25 cellular contexts compared by ENCODE assay signal in the genomic region with DNA sequence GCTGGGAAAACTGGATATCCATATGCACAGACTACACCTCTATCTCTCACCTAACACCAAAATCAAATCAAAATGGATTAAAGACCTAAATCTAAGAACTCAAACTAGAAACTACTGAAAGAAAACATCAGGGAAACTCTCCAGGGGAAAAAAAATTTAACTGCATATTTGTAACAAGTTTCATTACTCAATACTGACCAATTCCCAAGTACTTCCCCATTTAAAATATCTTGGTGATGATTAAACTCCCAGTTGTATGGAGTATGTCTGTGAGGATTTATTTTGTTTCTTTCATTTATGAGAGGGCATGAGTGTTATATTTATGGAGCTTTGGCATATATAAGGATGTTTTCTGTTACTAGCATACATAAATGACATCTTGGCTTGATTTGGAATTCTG.
DNase-seq lines count a peak whose midpoint lies in the region; ATAC-seq, FAIRE-seq and TF ChIP-seq lines count a peak whose summit lies in the region.
"Had no signal": no experiment of that assay in that cellular context is flagged by ENCODE, and none has a peak within 500 bp of the region (broad histone marks: within the 10 kb centered on the region; RNA-seq: fewer than 3 reads in every experiment).

No MANE protein-coding gene starts in this region.

- peaks cover 13% of the 10 kb centered on the region for H3K9me3 Mint-ChIP-seq in progenitor cell of endocrine pancreas (ENCODE audit: low read depth)
- no peaks in the 10 kb centered on the region for H3K9me3 Mint-ChIP-seq in endodermal cell
- H3K9me3 Mint-ChIP-seq: activated CD4-positive, alpha-beta T cell treated with anti-CD3 and anti-CD28 coated beads, Interleukin-2, amount 10 ng/mL, durations not matched to agents 7 days and 5 days had no signal

- H2BK120ac ChIP-seq in mesenchymal stem cell (ENCODE audit: low read depth, low read length) = no peak overlapping the region

- no peaks in the 10 kb centered on the region for H3K27me3 Mint-ChIP-seq in progenitor cell of endocrine pancreas
- no peaks in the 10 kb centered on the region for H3K27me3 Mint-ChIP-seq in endodermal cell (ENCODE audit: insufficient read depth)
- H3K27me3 Mint-ChIP-seq: activated CD4-positive, alpha-beta T cell treated with anti-CD3 and anti-CD28 coated beads, Interleukin-2, amount 10 ng/mL, durations not matched to agents 7 days and 5 days had no signal

- no peak overlapping the region for H2AK5ac ChIP-seq in mesenchymal stem cell (ENCODE audit: low read length, severe bottlenecking)

- no peak overlapping the region for H2BK12ac ChIP-seq in mesenchymal stem cell (ENCODE audit: low read length in 2 of 2)

- H3K4me3 Mint-ChIP-seq in progenitor cell of endocrine pancreas (ENCODE audit: low read depth) = no peak overlapping the region
- no peak overlapping the region for H3K4me3 Mint-ChIP-seq in endodermal cell
- H3K4me3 Mint-ChIP-seq: activated CD4-positive, alpha-beta T cell treated with anti-CD3 and anti-CD28 coated beads, Interleukin-2, amount 10 ng/mL, durations not matched to agents 7 days and 5 days had no signal

- H3K4me1 ChIP-seq in mesenchymal stem cell (ENCODE audit: control insufficient read depth, insufficient read depth, low read depth, low read length) = no peaks in the 10 kb centered on the region
- H3K4me1 ChIP-seq in HepG2 (ENCODE audit: insufficient read depth, low read length) = no peaks in the 10 kb centered on the region
- H3K4me1 ChIP-seq in endodermal cell (ENCODE audit: control insufficient read depth, insufficient read depth, low read length) = no peaks in the 10 kb centered on the region
- H3K4me1 ChIP-seq: heart right ventricle, upper lobe of right lung had no signal

- no peak overlapping the region for H3K23ac ChIP-seq in mesenchymal stem cell (ENCODE audit: low read length in 2 of 2)

- TF ChIP-seq EP300 in HepG2 (IDR thresholded peaks at IDR 0.05; ENCODE audit: low read depth in 2 of 2, low read length in 2 of 2) (no peak), HepG2 (CRISPR knock-in tag; IDR thresholded peaks at IDR 0.05; ENCODE audit: borderline replicate concordance) (no peak)

- H3K4me3 ChIP-seq in bronchial epithelial cell (ENCODE audit: low read depth, low read length) (no peak overlapping the region), mesenchymal stem cell (ENCODE audit: insufficient read depth in 1 of 2, low read depth in 1 of 2, low read length in 2 of 2) (no peak overlapping the region), HepG2 (replicated peaks in 1 of 3; ENCODE audit: insufficient read depth in 1 of 3, low read depth in 2 of 3, low read length in 3 of 3) (no peak overlapping the region), endodermal cell (ENCODE audit: low read length) (no peak overlapping the region)
- H3K4me3 ChIP-seq: heart right ventricle, smooth muscle cell, upper lobe of right lung had no signal

- H4K8ac ChIP-seq in mesenchymal stem cell (ENCODE audit: low read length) = no peak overlapping the region

- H2BK15ac ChIP-seq in mesenchymal stem cell (ENCODE audit: low read depth, poor library complexity, severe bottlenecking) = no peak overlapping the region

- H4K91ac ChIP-seq in mesenchymal stem cell (ENCODE audit: low read length) = no peak overlapping the region

- no peaks in the 10 kb centered on the region for H3K36me3 ChIP-seq in bronchial epithelial cell (ENCODE audit: control insufficient read depth, insufficient read depth, low read length)
- no peaks in the 10 kb centered on the region for H3K36me3 ChIP-seq in mesenchymal stem cell (ENCODE audit: control insufficient read depth in 1 of 2, insufficient read depth in 2 of 2, low read depth in 1 of 2, low read length in 2 of 2)
- no peaks in the 10 kb centered on the region for H3K36me3 ChIP-seq in HepG2 (replicated peaks in 1 of 2; ENCODE audit: control insufficient read depth in 1 of 2, insufficient read depth in 2 of 2, low read length in 2 of 2)
- no peaks in the 10 kb centered on the region for H3K36me3 ChIP-seq in endodermal cell (ENCODE audit: control insufficient read depth, insufficient read depth, low read length)
- H3K36me3 ChIP-seq: heart right ventricle, upper lobe of right lung had no signal

- H3K4ac ChIP-seq in mesenchymal stem cell (ENCODE audit: low read depth in 1 of 2, low read length in 2 of 2) = no peak overlapping the region

- H3K4me2 ChIP-seq in mesenchymal stem cell (ENCODE audit: low read length, poor library complexity, severe bottlenecking) (no peak overlapping the region), HepG2 (ENCODE audit: low read depth, low read length) (no peak overlapping the region)
- H3K4me2 ChIP-seq: KMS-11, smooth muscle cell had no signal

- intact Hi-C loops in HepG2 (cut with micrococcal nuclease; ENCODE audit: unreplicated experiment) = no loop called here

- BruUV-seq in HepG2 (replicated peaks; lab: Mats Ljungman, UMichigan) = no TSS peak

- H2AFZ ChIP-seq in mesenchymal stem cell (ENCODE audit: low read depth, low read length) (no peak overlapping the region), HepG2 (ENCODE audit: low read length) (no peak overlapping the region)

- H3K27ac ChIP-seq in mesenchymal stem cell (ENCODE audit: low read length, poor library complexity, severe bottlenecking) (no peak overlapping the region), HepG2 (ENCODE audit: extremely low read length, insufficient read depth, low read length) (no peak overlapping the region), endodermal cell (ENCODE audit: low read depth, low read length) (no peak overlapping the region)
- H3K27ac ChIP-seq: heart right ventricle, KMS-11, RWPE1, upper lobe of right lung had no signal

- H3K27ac Mint-ChIP-seq in progenitor cell of endocrine pancreas (no peak overlapping the region), endodermal cell (no peak overlapping the region)
- H3K27ac Mint-ChIP-seq: activated CD4-positive, alpha-beta T cell treated with anti-CD3 and anti-CD28 coated beads, Interleukin-2, amount 10 ng/mL, durations not matched to agents 7 days and 5 days had no signal

- ATAC-seq in HepG2 = no peak
- ATAC-seq: heart right ventricle, upper lobe of right lung had no signal

- H3K36me3 Mint-ChIP-seq in progenitor cell of endocrine pancreas (ENCODE audit: insufficient read depth) (no peaks in the 10 kb centered on the region), endodermal cell (ENCODE audit: low read depth) (no peaks in the 10 kb centered on the region)

- in situ Hi-C loops in HepG2 (cut with HindIII; ENCODE audit: extremely low pct_ligation_motif_present, low pct_unique_long_range_greater_than_20kb) = no loop called here

- H3K27me3 ChIP-seq in bronchial epithelial cell (ENCODE audit: control insufficient read depth, insufficient read depth, low read length) (no peaks in the 10 kb centered on the region), mesenchymal stem cell (ENCODE audit: control insufficient read depth in 1 of 2, insufficient read depth in 1 of 2, low read length in 2 of 2) (no peaks in the 10 kb centered on the region), HepG2 (ENCODE audit: control insufficient read depth in 1 of 2, insufficient read depth in 2 of 2, low read length in 2 of 2) (no peaks in the 10 kb centered on the region), endodermal cell (ENCODE audit: control insufficient read depth, insufficient read depth, low read length, poor library complexity, severe bottlenecking) (no peaks in the 10 kb centered on the region)
- H3K27me3 ChIP-seq: heart right ventricle, upper lobe of right lung had no signal

- FAIRE-seq in bronchial epithelial cell (lab: Jason Lieb, UNC) = no peak
- no peak for FAIRE-seq in HepG2 (lab: Jason Lieb, UNC)
- FAIRE-seq: HTR-8/SVneo had no signal

- no peaks in the 10 kb centered on the region for H3K79me2 ChIP-seq in HepG2 (ENCODE audit: insufficient read depth, low read length)

- CTCF ChIA-PET in HepG2 (lab: Yijun Ruan, JAX; ENCODE audit: low intra/inter-chr PET ratio, low total read pairs) = no interaction called here

- H3K9me3 ChIP-seq in mesenchymal stem cell (ENCODE audit: control insufficient read depth, low read length) (peaks cover 15% of the 10 kb centered on the region), HepG2 (ENCODE audit: low read length) (peaks cover 49% of the 10 kb centered on the region), endodermal cell (ENCODE audit: control insufficient read depth, low read length) (peaks cover 1% of the 10 kb centered on the region)

- TF ChIP-seq POLR2A in HepG2 (IDR thresholded peaks at IDR 0.05; ENCODE audit: insufficient read depth in 1 of 2, low read depth in 2 of 2, low read length in 2 of 2) = no peak

- POLR2A ChIA-PET in HepG2 (lab: Yijun Ruan, JAX) = no interaction called here

- no peak for TF ChIP-seq RAD21 in HepG2 (CRISPR knock-in tag; IDR thresholded peaks at IDR 0.05)

- DNase-seq in AG20443 (ENCODE audit: low spot score) (peak; percentile 34), HS-27A (ENCODE audit: low read depth) (peak; percentile 39), bronchial epithelial cell (ENCODE audit: low read depth) (peak; percentile 5), mesenchymal stem cell (peak; percentile 28), progenitor cell of endocrine pancreas (ENCODE audit: low spot score, unreplicated experiment) (no peak), HepG2 (ENCODE audit: low spot score) (no peak), NCI-H774 (lab: John Stamatoyannopoulos, UW) (no peak), endodermal cell (no peak)
- DNase-seq: activated CD4-positive, alpha-beta T cell treated with anti-CD3 and anti-CD28 coated beads, Interleukin-2, amount 10 ng/mL, durations not matched to agents 7 days and 5 days; activated naive CD4-positive, alpha-beta T cell treated with Interleukin-2 at 50 U/mL for 16 hours; activated T-cell treated with anti-CD3 and anti-CD28 coated beads, Interleukin-2, amount 50 U/mL, for 48 hours; amygdala; C1 segment of cervical spinal cord; Calu3; heart right ventricle; mesendoderm; NCI-H1694; NCI-H2171; NCI-H524 treated with DMSO at 0.1 percent for 48 hours; stimulated activated CD4-positive, alpha-beta T cell treated with anti-CD3 and anti-CD28 coated beads, Interleukin-2, amount 100 ng/mL, for 24 hours; upper lobe of right lung had no signal

- no peak overlapping the region for H3K18ac ChIP-seq in mesenchymal stem cell (ENCODE audit: low read depth in 1 of 2, low read length in 2 of 2)

- H3K4me1 Mint-ChIP-seq in progenitor cell of endocrine pancreas (ENCODE audit: low read depth) (no peaks in the 10 kb centered on the region), endodermal cell (no peaks in the 10 kb centered on the region)
- H3K4me1 Mint-ChIP-seq: activated CD4-positive, alpha-beta T cell treated with anti-CD3 and anti-CD28 coated beads, Interleukin-2, amount 10 ng/mL, durations not matched to agents 7 days and 5 days had no signal

- H4K20me1 ChIP-seq in HepG2 (ENCODE audit: insufficient read depth, low read length) = no peaks in the 10 kb centered on the region

- H2BK5ac ChIP-seq in mesenchymal stem cell (ENCODE audit: low read depth, low read length, poor library complexity, severe bottlenecking) = no peak overlapping the region

- H3K14ac ChIP-seq in mesenchymal stem cell (ENCODE audit: low read length in 2 of 2) = no peak overlapping the region

- TF ChIP-seq CTCF in bronchial epithelial cell (IDR thresholded peaks at IDR 0.05; ENCODE audit: insufficient read depth, low read length, severe bottlenecking) = no peak
- TF ChIP-seq CTCF in progenitor cell of endocrine pancreas (IDR thresholded peaks at IDR 0.05; ENCODE audit: unreplicated experiment) = no peak
- TF ChIP-seq CTCF in HepG2 (CRISPR knock-in tag; IDR thresholded peaks at IDR 0.05) = no peak
- TF ChIP-seq CTCF in endodermal cell (conservative IDR thresholded peaks at IDR 0.05) = no peak

- no peaks in the 10 kb centered on the region for H3K79me1 ChIP-seq in mesenchymal stem cell (replicated peaks; ENCODE audit: low read length, poor library complexity, severe bottlenecking)

- H3K9ac ChIP-seq in mesenchymal stem cell (ENCODE audit: low read length) (no peak overlapping the region), HepG2 (ENCODE audit: insufficient read depth, low read depth, low read length) (no peak overlapping the region), endodermal cell (ENCODE audit: extremely low read depth, low read length, poor library complexity, severe bottlenecking) (no peak overlapping the region)
- H3K9ac ChIP-seq: KMS-11 had no signal

Comparison
In these comparisons a context has a peak if more than half of its experiments do, and no peak if none do; other contexts are left out.
1. DNase-seq: peak in AG20443 (single experiment), HS-27A (single experiment), bronchial epithelial cell (single experiment) and mesenchymal stem cell (single experiment); none in progenitor cell of endocrine pancreas (single experiment), HepG2 (single experiment), NCI-H774 (single experiment) and endodermal cell (single experiment).